Comparison of ENCODE assay signal across 13 cellular contexts in the genomic region with DNA sequence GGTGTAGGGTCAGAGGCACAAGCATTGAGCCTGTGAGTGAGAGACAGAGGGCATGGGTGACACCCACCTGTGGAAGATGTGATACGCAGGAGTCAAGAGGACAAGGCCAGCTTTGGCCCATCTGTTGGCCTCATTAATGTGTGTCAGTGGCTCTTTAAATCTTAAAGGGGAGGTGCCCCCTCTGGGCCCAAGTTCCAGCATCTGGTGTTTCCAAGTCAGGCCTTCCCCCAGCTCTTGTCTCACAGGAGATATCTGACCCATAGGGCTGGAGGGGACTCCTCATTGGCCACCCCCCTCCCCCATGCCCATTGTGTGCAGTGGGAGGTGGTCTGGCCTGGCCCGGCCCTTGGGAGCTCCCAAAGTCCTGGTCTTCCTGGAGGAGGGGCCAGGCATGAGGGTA. TPM values are rescaled to one million over a fixed set of nuclear protein-coding genes. Genes with fewer than 3 reads are reported as not detected.
DNase-seq lines count a peak whose midpoint lies in the region; ATAC-seq, FAIRE-seq and TF ChIP-seq lines count a peak whose summit lies in the region.
"Had no signal": no experiment of that assay in that cellular context is flagged by ENCODE, and none has a peak within 500 bp of the region (broad histone marks: within the 10 kb centered on the region; RNA-seq: fewer than 3 reads in every experiment).

No MANE protein-coding gene starts in this region.

- H3K36me3 ChIP-seq in GM12878 (ENCODE audit: control insufficient read depth in 2 of 2, insufficient read depth in 2 of 2, low read length in 1 of 2) (peaks cover 4 to 11% of the 10 kb centered on the region in 2 experiments; a peak in 3 of 4 replicates), lower lobe of right lung (peaks cover 64% of the 10 kb centered on the region)

- RAD21 ChIA-PET in GM12878 (lab: Charles Lee; ENCODE audit: unreplicated experiment), result interaction anchor here (0.8 to 6.5 kb wide), 5 partner anchors 10 to 61 kb away, joined by 3 to 132 read pairs (median 56); partner anchors contain the start of genes EHBP1L1, FAM89B, SCYL1 and ZNRD2

- no peak for TF ChIP-seq POLR2A in GM12878 (IDR thresholded peaks at IDR 0.05; ENCODE audit: low read depth, low read length)

- H3K79me2 ChIP-seq in GM12878 (ENCODE audit: control insufficient read depth, insufficient read depth, low read length), result peaks cover 16% of the 10 kb centered on the region

- WGBS in GM12878 (ENCODE audit: insufficient coverage, insufficient replicate concordance, low lambda C conversion rate, missing lambda C conversion rate), result 68% methylated on average over 2 of the region's 2 CpGs

- H3K27me3 ChIP-seq in GM12878 (replicated peaks in 1 of 2; ENCODE audit: control insufficient read depth in 2 of 2, insufficient read depth in 2 of 2, low read length in 1 of 2) (no peaks in the 10 kb centered on the region), lower lobe of right lung (ENCODE audit: low read depth) (no peaks in the 10 kb centered on the region)

- H3K4me1 Mint-ChIP-seq in HFFc6 (ENCODE audit: low read depth), result peaks cover 29% of the 10 kb centered on the region

- H3K36me3 Mint-ChIP-seq in HFFc6 (ENCODE audit: low read depth), result peaks cover 13% of the 10 kb centered on the region
- H3K36me3 Mint-ChIP-seq: type B pancreatic cell had no signal

- no peak overlapping the region; the same call in 1 of the 2 replicates for H3K4me3 Mint-ChIP-seq in HFFc6
- H3K4me3 Mint-ChIP-seq: type B pancreatic cell had no signal

- DNase-seq in AG08396 (ENCODE audit: low spot score) (peak; percentile 56), HFFc6 (no peak), GM12878 (ENCODE audit: low read depth, low spot score) (no peak), lower lobe of right lung (no peak), NCI-H510A treated with DMSO at 0.1 percent for 48 hours (lab: John Stamatoyannopoulos, UW) (no peak), HPDE6-E6E7 (ENCODE audit: extremely low spot score) (no peak)
- DNase-seq in activated CD4-positive, CD25-positive, alpha-beta regulatory T cell treated with anti-CD3 and anti-CD28 coated beads, Interleukin-2, amount 50 U/mL, for 72 hours, result no peak
- DNase-seq: caudate nucleus, COR-L47, NCI-H1092 had no signal

- CTCF ChIA-PET in GM12878 (lab: Yijun Ruan, JAX), result interaction anchor here (1.0 to 5.9 kb wide), 5 partner anchors 9 to 54 kb away, joined by 4 to 130 read pairs (median 63); partner anchors contain the start of genes EHBP1L1, FAM89B and ZNRD2

- intact Hi-C loops in GM12878 (cut with micrococcal nuclease; ENCODE audit: unreplicated experiment) (no loop called here), lower lobe of right lung (cut with DNase I) (no loop called here)

- no peak for TF ChIP-seq EP300 in GM12878 (IDR thresholded peaks at IDR 0.05; ENCODE audit: borderline replicate concordance in 1 of 2, control insufficient read depth in 1 of 2, low read depth in 2 of 2, low read length in 2 of 2)

- H3K9ac ChIP-seq in GM12878 (ENCODE audit: control insufficient read depth, insufficient read depth, low read length), result no peak overlapping the region

- H3K4me2 ChIP-seq in GM12878 (ENCODE audit: control insufficient read depth, insufficient read depth), result peak overlapping the region; percentile 79

- TF ChIP-seq CTCF in HFFc6 (IDR thresholded peaks at IDR 0.05), result no peak
- TF ChIP-seq CTCF in GM12878 (IDR thresholded peaks at IDR 0.05 in 2 of 3, conservative IDR thresholded peaks at IDR 0.05 in 1 of 3; ENCODE audit: control insufficient read depth in 2 of 3, extremely low read depth in 1 of 3, insufficient read depth in 1 of 3, low read depth in 3 of 3, low read length in 3 of 3), result no peak
- no peak for TF ChIP-seq CTCF in lower lobe of right lung (IDR thresholded peaks at IDR 0.05)

- no peak for ATAC-seq in GM12878
- ATAC-seq in lower lobe of right lung, result no peak
- ATAC-seq in GM19395 (IDR thresholded peaks at IDR 0.05; ENCODE audit: unreplicated experiment), result no peak

- no peak for TF ChIP-seq RAD21 in GM12878 (IDR thresholded peaks at IDR 0.05; ENCODE audit: insufficient read depth, low read depth, low read length)

- H3K9me3 ChIP-seq in GM12878 (replicated peaks; ENCODE audit: control insufficient read depth, insufficient read depth, low read length), result no peaks in the 10 kb centered on the region
- no peaks in the 10 kb centered on the region for H3K9me3 ChIP-seq in lower lobe of right lung

- H3K27ac ChIP-seq in GM12878 (ENCODE audit: control insufficient read depth, insufficient read depth), result peak overlapping the region; percentile 97
- H3K27ac ChIP-seq in lower lobe of right lung, result peak overlapping the region; percentile 41
- H3K27ac ChIP-seq: VCaP had no signal

- no TSS peak for BruUV-seq in GM12878 (replicated peaks; lab: Mats Ljungman, UMichigan)

- no peaks in the 10 kb centered on the region for H4K20me1 ChIP-seq in GM12878 (ENCODE audit: control insufficient read depth, insufficient read depth)

- SMC1A ChIA-PET in GM12878 (lab: Charles Lee; ENCODE audit: uncharacterized antibody, unreplicated experiment), result interaction anchor here (3.9 to 6.2 kb wide), 3 partner anchors 10 to 45 kb away, joined by 35 to 93 read pairs (median 37); partner anchors contain the start of genes EHBP1L1, FAM89B and ZNRD2

- H3K9me3 Mint-ChIP-seq in HFFc6, result no peaks in the 10 kb centered on the region
- H3K9me3 Mint-ChIP-seq: type B pancreatic cell had no signal

- POLR2A ChIA-PET in GM12878 (lab: Charles Lee), result interaction anchor here (0.7 to 6.0 kb wide), 7 partner anchors 10 to 606 kb away, joined by 3 to 129 read pairs (median 7); partner anchors contain the start of genes EHBP1L1, FAM89B, SIPA1 and ZNRD2

- H3K4me1 ChIP-seq in GM12878 (ENCODE audit: control insufficient read depth, insufficient read depth, low read length) (peaks cover 45% of the 10 kb centered on the region), lower lobe of right lung (peaks cover 34% of the 10 kb centered on the region)

- peak overlapping the region; percentile 66 for H3K27ac Mint-ChIP-seq in HFFc6
- H3K27ac Mint-ChIP-seq: type B pancreatic cell had no signal

- in situ Hi-C loops in GM12878 (cut with MboI), result no loop called here

- H2AFZ ChIP-seq in GM12878 (ENCODE audit: control insufficient read depth, low read depth, low read length), result no peak overlapping the region

- H3K4me3 ChIP-seq in GM12878, result peak overlapping the region; percentile 47; the same call in 1 of the 2 replicates
- H3K4me3 ChIP-seq in lower lobe of right lung, result peak overlapping the region; percentile 19

- peak; percentile 88 for FAIRE-seq in GM12878 (lab: Jason Lieb, UNC)

- no peaks in the 10 kb centered on the region; the same call in 1 of the 2 replicates for H3K27me3 Mint-ChIP-seq in HFFc6 (ENCODE audit: insufficient read depth)

RNA-seq across cellular contexts. Expression of gene KCNK7, which starts 8.9 kb away (rescaled TPM):
- under 1 TPM in 3 of 6 experiments, not detected in 3; 0.16 to 0.31 (median 0.30) TPM for total RNA-seq in HFFc6 (2021; fragmentation: NEBNext Ultra II Directional; extraction: Animal tissue kit (Norgen Biotek cat#: 25700))
- total RNA-seq in GM12878 (2013; cell fraction: nucleolus; rRNA removed), result 0.42 and 0.67 TPM in 2 replicates
- total RNA-seq in GM12878 (2014; rRNA removed), result 0.16 and 0.23 TPM in 2 replicates
- total RNA-seq in GM12878 (2014; rRNA removed; fragmentation: Illumina TruSeq; extraction: Trizol), result not detected in 2 replicates
- 0.29 and 0.54 TPM in 2 replicates for total RNA-seq in GM12878 (2021)
- not detected for polyA plus RNA-seq in GM12878 (2011; ENCODE audit: low read depth)
- polyA plus RNA-seq in GM12878 (2011; rRNA removed), result not detected in 2 replicates
- polyA plus RNA-seq in GM12878 (2011; cell fraction: cytosol; rRNA removed), result 0.08 TPM in 1 of 2 replicates, not detected in the other
- polyA plus RNA-seq in GM12878 (2011; cell fraction: nucleus; rRNA removed), result 0.16 and 0.46 TPM in 2 replicates
- polyA plus RNA-seq in GM12878 (2012), result 0.08 and 0.80 TPM in 2 replicates
- not detected in 2 replicates for polyA plus RNA-seq in GM12878 (2014; fragmentation: Illumina TruSeq; extraction: Trizol)
- under 1 TPM in 1 of 2 experiments, not detected in 1; 0.11 TPM for polyA plus RNA-seq in GM12878 (2014; fragmentation: Nextera tagmentation; extraction: Ambion mirVana)
- 0.15 TPM in 1 of 2 replicates, not detected in the other for polyA plus RNA-seq in GM12878 (2014; rRNA removed)
- not detected for polyA plus RNA-seq in GM12878 (2016; fragmentation: Nextera tagmentation; extraction: Ambion mirVana)
- polyA minus RNA-seq in GM12878 (2011; rRNA and poly(A)+ RNA removed), result 1.4 TPM in 1 of 2 replicates, not detected in the other
- not detected in 2 replicates for polyA minus RNA-seq in GM12878 (2011; cell fraction: cytosol; rRNA and poly(A)+ RNA removed)
- polyA minus RNA-seq in GM12878 (2011; cell fraction: nucleus; rRNA and poly(A)+ RNA removed), result not detected in 2 replicates
- 1.7 TPM for total RNA-seq in lower lobe of right lung

RNA-seq across cellular contexts. Expression of gene EHBP1L1, which starts 10.8 kb away (rescaled TPM):
- 10 to 100 TPM; 47.5 to 69.3 (median 61.3) TPM for total RNA-seq in HFFc6 (2021; fragmentation: NEBNext Ultra II Directional; extraction: Animal tissue kit (Norgen Biotek cat#: 25700))
- 101 and 114 TPM in 2 replicates for total RNA-seq in GM12878 (2013; cell fraction: nucleolus; rRNA removed)
- 63.3 and 74.6 TPM in 2 replicates for total RNA-seq in GM12878 (2014; rRNA removed)
- 32.9 and 37.1 TPM in 2 replicates for total RNA-seq in GM12878 (2014; rRNA removed; fragmentation: Illumina TruSeq; extraction: Trizol)
- total RNA-seq in GM12878 (2021), result 90.7 and 92.7 TPM in 2 replicates
- 22.5 TPM for polyA plus RNA-seq in GM12878 (2011; ENCODE audit: low read depth)
- 21.5 and 28.4 TPM in 2 replicates for polyA plus RNA-seq in GM12878 (2011; rRNA removed)
- polyA plus RNA-seq in GM12878 (2011; cell fraction: cytosol; rRNA removed), result 37.0 and 59.7 TPM in 2 replicates
- polyA plus RNA-seq in GM12878 (2011; cell fraction: nucleus; rRNA removed), result 195 and 323 TPM in 2 replicates
- 52.1 and 68.8 TPM in 2 replicates for polyA plus RNA-seq in GM12878 (2012)
- 34.3 and 39.8 TPM in 2 replicates for polyA plus RNA-seq in GM12878 (2014; fragmentation: Illumina TruSeq; extraction: Trizol)
- under 1 TPM; 0.06 to 0.09 TPM for polyA plus RNA-seq in GM12878 (2014; fragmentation: Nextera tagmentation; extraction: Ambion mirVana)
- polyA plus RNA-seq in GM12878 (2014; rRNA removed), result 99.4 and 117 TPM in 2 replicates
- 10 to 100 TPM; 15.5 to 18.9 TPM for polyA plus RNA-seq in GM12878 (2016; fragmentation: Nextera tagmentation; extraction: Ambion mirVana)
- polyA minus RNA-seq in GM12878 (2011; rRNA and poly(A)+ RNA removed), result 22.7 and 40.4 TPM in 2 replicates
- polyA minus RNA-seq in GM12878 (2011; cell fraction: cytosol; rRNA and poly(A)+ RNA removed), result 33.2 and 33.8 TPM in 2 replicates
- polyA minus RNA-seq in GM12878 (2011; cell fraction: nucleus; rRNA and poly(A)+ RNA removed), result 24.8 and 46.7 TPM in 2 replicates
- 110 TPM for total RNA-seq in lower lobe of right lung

RNA-seq across cellular contexts. Expression of gene FAM89B, which starts 14.3 kb away (rescaled TPM):
- total RNA-seq in HFFc6 (2021; fragmentation: NEBNext Ultra II Directional; extraction: Animal tissue kit (Norgen Biotek cat#: 25700)), result 10 to 100 TPM; 40.9 to 52.8 (median 43.7) TPM
- 6.1 and 7.8 TPM in 2 replicates for total RNA-seq in GM12878 (2013; cell fraction: nucleolus; rRNA removed)
- total RNA-seq in GM12878 (2014; rRNA removed) (26.2 and 32.0 TPM in 2 replicates), GM12878 (2014; rRNA removed; fragmentation: Illumina TruSeq; extraction: Trizol) (7.2 and 10.4 TPM in 2 replicates), GM12878 (2021) (28.5 and 29.6 TPM in 2 replicates), lower lobe of right lung (48.6 TPM)
- 4.4 TPM for polyA plus RNA-seq in GM12878 (2011; ENCODE audit: low read depth)
- polyA plus RNA-seq in GM12878 (2011; rRNA removed) (3.6 and 8.0 TPM in 2 replicates), GM12878 (2014; fragmentation: Illumina TruSeq; extraction: Trizol) (0.74 and 9.1 TPM in 2 replicates), GM12878 (2014; fragmentation: Nextera tagmentation; extraction: Ambion mirVana) (1 to 10 TPM in 1 of 2 experiments, under 1 TPM in 1; 0.34 to 2.2 TPM), GM12878 (2014; rRNA removed) (36.7 and 50.7 TPM in 2 replicates), GM12878 (2016; fragmentation: Nextera tagmentation; extraction: Ambion mirVana) (10 to 100 TPM in 1 of 2 experiments, 1 to 10 TPM in 1; 2.8 to 26.6 TPM)
- 16.4 and 28.8 TPM in 2 replicates for polyA plus RNA-seq in GM12878 (2011; cell fraction: cytosol; rRNA removed)
- 29.2 and 30.4 TPM in 2 replicates for polyA plus RNA-seq in GM12878 (2011; cell fraction: nucleus; rRNA removed)
- 11.8 and 13.3 TPM in 2 replicates for polyA plus RNA-seq in GM12878 (2012)
- 4.4 and 9.6 TPM in 2 replicates for polyA minus RNA-seq in GM12878 (2011; rRNA and poly(A)+ RNA removed)
- polyA minus RNA-seq in GM12878 (2011; cell fraction: cytosol; rRNA and poly(A)+ RNA removed), result 4.0 and 5.7 TPM in 2 replicates
- 16.1 and 24.5 TPM in 2 replicates for polyA minus RNA-seq in GM12878 (2011; cell fraction: nucleus; rRNA and poly(A)+ RNA removed)

RNA-seq across cellular contexts. Expression of gene ZNRD2, which starts 16.4 kb away (rescaled TPM):
- 10 to 100 TPM; 57.7 to 72.0 (median 64.3) TPM for total RNA-seq in HFFc6 (2021; fragmentation: NEBNext Ultra II Directional; extraction: Animal tissue kit (Norgen Biotek cat#: 25700))
- 31.8 and 42.8 TPM in 2 replicates for total RNA-seq in GM12878 (2013; cell fraction: nucleolus; rRNA removed)
- total RNA-seq in GM12878 (2014; rRNA removed) (71.3 and 77.0 TPM in 2 replicates), GM12878 (2014; rRNA removed; fragmentation: Illumina TruSeq; extraction: Trizol) (20.0 and 24.8 TPM in 2 replicates), GM12878 (2021) (62.0 and 63.3 TPM in 2 replicates), lower lobe of right lung (25.1 TPM)
- 35.6 TPM for polyA plus RNA-seq in GM12878 (2011; ENCODE audit: low read depth)
- polyA plus RNA-seq in GM12878 (2011; rRNA removed) (13.4 and 32.2 TPM in 2 replicates), GM12878 (2014; fragmentation: Illumina TruSeq; extraction: Trizol) (1.2 and 7.9 TPM in 2 replicates), GM12878 (2014; fragmentation: Nextera tagmentation; extraction: Ambion mirVana) (10 to 100 TPM; 14.8 to 48.7 TPM), GM12878 (2014; rRNA removed) (74.8 and 79.0 TPM in 2 replicates), GM12878 (2016; fragmentation: Nextera tagmentation; extraction: Ambion mirVana) (100 to 1,000 TPM; 107 to 111 TPM)
- polyA plus RNA-seq in GM12878 (2011; cell fraction: cytosol; rRNA removed), result 60.6 and 85.4 TPM in 2 replicates
- polyA plus RNA-seq in GM12878 (2011; cell fraction: nucleus; rRNA removed), result 70.4 and 75.4 TPM in 2 replicates
- 43.7 and 53.4 TPM in 2 replicates for polyA plus RNA-seq in GM12878 (2012)
- polyA minus RNA-seq in GM12878 (2011; rRNA and poly(A)+ RNA removed), result 5.0 and 12.2 TPM in 2 replicates
- 5.8 and 6.9 TPM in 2 replicates for polyA minus RNA-seq in GM12878 (2011; cell fraction: cytosol; rRNA and poly(A)+ RNA removed)
- polyA minus RNA-seq in GM12878 (2011; cell fraction: nucleus; rRNA and poly(A)+ RNA removed), result 32.3 and 48.6 TPM in 2 replicates

RNA-seq across cellular contexts. Expression of gene MAP3K11, which starts 27.3 kb away (rescaled TPM):
- total RNA-seq in HFFc6 (2021; fragmentation: NEBNext Ultra II Directional; extraction: Animal tissue kit (Norgen Biotek cat#: 25700)), result 10 to 100 TPM; 42.1 to 51.1 (median 46.5) TPM
- 95.3 and 109 TPM in 2 replicates for total RNA-seq in GM12878 (2013; cell fraction: nucleolus; rRNA removed)
- total RNA-seq in GM12878 (2014; rRNA removed), result 37.4 and 39.9 TPM in 2 replicates
- 13.6 and 15.1 TPM in 2 replicates for total RNA-seq in GM12878 (2014; rRNA removed; fragmentation: Illumina TruSeq; extraction: Trizol)
- 62.6 and 64.7 TPM in 2 replicates for total RNA-seq in GM12878 (2021)
- 8.2 TPM for polyA plus RNA-seq in GM12878 (2011; ENCODE audit: low read depth)
- polyA plus RNA-seq in GM12878 (2011; rRNA removed), result 17.0 and 27.9 TPM in 2 replicates
- 43.4 and 59.7 TPM in 2 replicates for polyA plus RNA-seq in GM12878 (2011; cell fraction: cytosol; rRNA removed)
- polyA plus RNA-seq in GM12878 (2011; cell fraction: nucleus; rRNA removed), result 80.4 and 99.7 TPM in 2 replicates
- 29.2 and 38.0 TPM in 2 replicates for polyA plus RNA-seq in GM12878 (2012)
- polyA plus RNA-seq in GM12878 (2014; fragmentation: Illumina TruSeq; extraction: Trizol), result 6.6 and 14.0 TPM in 2 replicates
- 1 to 10 TPM; 1.5 to 1.9 TPM for polyA plus RNA-seq in GM12878 (2014; fragmentation: Nextera tagmentation; extraction: Ambion mirVana)
- polyA plus RNA-seq in GM12878 (2014; rRNA removed), result 51.8 and 58.7 TPM in 2 replicates
- 10 to 100 TPM; 22.1 to 27.3 TPM for polyA plus RNA-seq in GM12878 (2016; fragmentation: Nextera tagmentation; extraction: Ambion mirVana)
- 31.5 and 53.3 TPM in 2 replicates for polyA minus RNA-seq in GM12878 (2011; rRNA and poly(A)+ RNA removed)
- polyA minus RNA-seq in GM12878 (2011; cell fraction: cytosol; rRNA and poly(A)+ RNA removed), result 23.3 and 23.7 TPM in 2 replicates
- 31.8 and 54.0 TPM in 2 replicates for polyA minus RNA-seq in GM12878 (2011; cell fraction: nucleus; rRNA and poly(A)+ RNA removed)
- total RNA-seq in lower lobe of right lung, result 113 TPM
